Comparison of ENCODE assay signal across 8 cellular contexts in genomic region chr12:106149096-106149784, GRCh38. TPM values are rescaled to one million over a fixed set of nuclear protein-coding genes. Genes with fewer than 3 reads are reported as not detected.
A peak's percentile ranks its signal among the peaks of the same experiment; 100 is the strongest.
DNase-seq lines count a peak whose midpoint lies in the region; ATAC-seq and TF ChIP-seq lines count a peak whose summit lies in the region.

No MANE protein-coding gene starts in this region.

- intact Hi-C loops in breast epithelium (cut with DNase I; ENCODE audit: low total_unique reads) = loop anchor here (5.0 kb wide), 1 partner anchor 732 kb away; no protein-coding TSS in a partner anchor
- intact Hi-C loops in mucosa of descending colon (cut with DNase I, micrococcal nuclease) = loop anchor here in 1 of 2 donors (10.0 kb wide), 1 partner anchor 724 kb away; no protein-coding TSS in a partner anchor

- ATAC-seq in mucosa of descending colon (peak; percentile 46), HG03135 (IDR thresholded peaks at IDR 0.05; ENCODE audit: unreplicated experiment) (no peak)

- H3K9me3 ChIP-seq in Loucy (ENCODE audit: insufficient read depth, low read depth, low read length) = no peaks in the 10 kb centered on the region
- H3K9me3 ChIP-seq in breast epithelium = no peaks in the 10 kb centered on the region
- H3K9me3 ChIP-seq in mucosa of descending colon = no peaks in the 10 kb centered on the region
- no peaks in the 10 kb centered on the region for H3K9me3 ChIP-seq in MG63

- peak; percentile 75 for TF ChIP-seq CTCF in Loucy (conservative IDR thresholded peaks at IDR 0.05; ENCODE audit: low read length)
- TF ChIP-seq CTCF in breast epithelium (IDR thresholded peaks at IDR 0.05) = peak in 2 of 3 donors; percentile 39 to 41
- no peak for TF ChIP-seq CTCF in mucosa of descending colon (IDR thresholded peaks at IDR 0.05)

- no peak overlapping the region for H3K9ac ChIP-seq in Loucy (ENCODE audit: low read depth, low read length, poor library complexity, severe bottlenecking)

- no peak overlapping the region for H3K27ac ChIP-seq in breast epithelium

- no peaks in the 10 kb centered on the region for H3K4me1 ChIP-seq in Loucy (ENCODE audit: insufficient read depth, low read length, poor library complexity, severe bottlenecking)
- H3K4me1 ChIP-seq in breast epithelium = no peaks in the 10 kb centered on the region
- peaks cover 3% of the 10 kb centered on the region for H3K4me1 ChIP-seq in mucosa of descending colon (ENCODE audit: low read depth)

- H3K9me2 ChIP-seq in Loucy (replicated peaks; ENCODE audit: low read depth, low read length) = no peaks in the 10 kb centered on the region

- H3K27me3 ChIP-seq in Loucy (ENCODE audit: insufficient read depth, low read length, poor library complexity, severe bottlenecking) (no peaks in the 10 kb centered on the region), breast epithelium (no peaks in the 10 kb centered on the region), MG63 (no peaks in the 10 kb centered on the region)

- H2AFZ ChIP-seq in Loucy (ENCODE audit: low read length) = no peak overlapping the region

- H3F3A ChIP-seq in Loucy (ENCODE audit: low read depth) = no peaks in the 10 kb centered on the region

- no peak overlapping the region for H3K4me2 ChIP-seq in Loucy (ENCODE audit: low read depth, low read length, poor library complexity, severe bottlenecking)

- TF ChIP-seq POLR2A in breast epithelium (IDR thresholded peaks at IDR 0.05) = no peak

- H3K4me3 ChIP-seq in Loucy (ENCODE audit: low read length, poor library complexity, severe bottlenecking) (no peak overlapping the region), breast epithelium (no peak overlapping the region), mucosa of descending colon (no peak overlapping the region), MG63 (no peak overlapping the region)

- no peaks in the 10 kb centered on the region for H4K20me1 ChIP-seq in Loucy (ENCODE audit: insufficient read depth, low read length, poor library complexity, severe bottlenecking)

- H3K79me2 ChIP-seq in Loucy (ENCODE audit: insufficient read depth, low read length) = no peaks in the 10 kb centered on the region

- DNase-seq in D341Med (ENCODE audit: low spot score) = peak; percentile 63
- no peak for DNase-seq in breast epithelium (ENCODE audit: low spot score in 2 of 2)
- peak in 2 of 3 donors; percentile 55 to 74 for DNase-seq in mucosa of descending colon
- DNase-seq in NCI-H2196 (lab: John Stamatoyannopoulos, UW; ENCODE audit: unreplicated experiment) = no peak
- DNase-seq in germinal center (ENCODE audit: low spot score) = no peak
- DNase-seq in MG63 = no peak

- H3K36me3 ChIP-seq in Loucy (ENCODE audit: insufficient read depth, low read length) = no peaks in the 10 kb centered on the region
- no peaks in the 10 kb centered on the region for H3K36me3 ChIP-seq in breast epithelium
- no peaks in the 10 kb centered on the region for H3K36me3 ChIP-seq in mucosa of descending colon (ENCODE audit: low read depth)
- no peaks in the 10 kb centered on the region for H3K36me3 ChIP-seq in MG63

RNA-seq across cellular contexts. Expression of gene NUAK1, which starts 10.5 kb away (rescaled TPM):
- total RNA-seq in breast epithelium (10 to 100 TPM in 2 of 3 donors, 1 to 10 TPM in 1; 6.0 to 20.2 (median 13.1) TPM), mucosa of descending colon (1 to 10 TPM; 4.9 to 6.8 (median 5.4) TPM)
- total RNA-seq in MG63 (2014; rRNA removed; shearing (Covaris generic); ENCODE audit: low replicate concordance) = 1.9 and 4.9 TPM in 2 replicates

Comparison
In these comparisons a context has a peak if more than half of its experiments do, and no peak if none do; other contexts are left out.
1. DNase-seq: peak in D341Med (single experiment) and mucosa of descending colon (2 of 3); none in breast epithelium (0 of 2), NCI-H2196 (single experiment), germinal center (single experiment) and MG63 (single experiment).